ENCODE assay signal across 25 cellular contexts in the genomic region with DNA sequence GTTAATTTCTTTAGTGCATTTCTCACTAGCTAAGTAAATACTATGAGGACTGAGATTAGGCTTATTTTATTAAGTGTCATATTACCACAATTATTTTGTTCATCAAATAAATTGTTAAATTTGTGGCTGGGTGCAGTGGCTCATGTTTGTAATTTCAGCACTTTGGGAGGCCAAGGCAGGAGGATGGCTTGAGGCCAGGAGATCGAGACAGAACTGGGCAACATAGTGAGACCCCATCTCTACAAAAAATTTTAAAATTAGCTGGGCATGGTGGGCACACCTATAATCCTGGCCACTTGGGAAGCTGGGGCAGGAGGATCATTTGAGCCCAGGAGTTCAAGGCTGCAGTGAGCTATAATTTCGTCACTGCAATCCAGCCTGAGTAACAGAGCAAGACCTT.
"Had no signal": no experiment of that assay in that cellular context is flagged by ENCODE, and none has a peak within 500 bp of the region (broad histone marks: within the 10 kb centered on the region; RNA-seq: fewer than 3 reads in every experiment).

No MANE protein-coding gene starts in this region.

- H3K27ac Mint-ChIP-seq: activated CD8-positive, alpha-beta T cell treated with anti-CD3 and anti-CD28 coated beads for 36 hours; activated naive CD4-positive, alpha-beta T cell treated with anti-CD3 and anti-CD28 coated beads for 36 hours; activated naive CD8-positive, alpha-beta T cell; activated T-helper 1 cell treated with anti-CD3 and anti-CD28 coated beads, Interleukin-12 subunit alpha, Interleukin-12 subunit beta, Interleukin-2, Interleukin-4 antibody, amounts not matched to agents 30 ng/mL and 10 ng/mL and 1 ng/mL, durations not matched to agents 14 hours and 24 hours and 36 hours; T-cell had no signal

- H3K27ac ChIP-seq: brain microvascular endothelial cell, cardiac muscle cell, colonic mucosa, SK-N-MC had no signal

- DNase-seq: activated CD4-positive, CD25-positive, alpha-beta regulatory T cell; activated CD8-positive, alpha-beta memory T cell treated with anti-CD3 and anti-CD28 coated beads, Interleukin-2, amount 50 U/mL, for 4 hours; activated CD8-positive, alpha-beta T cell treated with anti-CD3 and anti-CD28 coated beads for 36 hours; activated effector memory CD4-positive, alpha-beta T cell treated with anti-CD3 and anti-CD28 coated beads, Interleukin-2, amount 50 U/mL, for 16 hours; activated naive CD4-positive, alpha-beta T cell treated with anti-CD3 and anti-CD28 coated beads for 36 hours; amygdala; brain microvascular endothelial cell; cerebellar nuclear complex; colonic mucosa; Karpas-422; MM.1S; NCI-H1105; NCI-H1436 treated with DMSO at 0.1 percent for 48 hours; NCI-H187; NCI-H2081; NCI-H446; NCI-H524; NCI-H748 treated with DMSO at 0.1 percent for 48 hours; T-cell; T-helper 2 cell; T1000 had no signal

- H3K4me1 ChIP-seq: colonic mucosa had no signal

- ATAC-seq: activated CD8-positive, alpha-beta T cell treated with anti-CD3 and anti-CD28 coated beads for 36 hours; T-cell had no signal

- H3K4me3 Mint-ChIP-seq: activated CD8-positive, alpha-beta T cell treated with anti-CD3 and anti-CD28 coated beads for 36 hours; activated naive CD4-positive, alpha-beta T cell treated with anti-CD3 and anti-CD28 coated beads for 36 hours; activated naive CD8-positive, alpha-beta T cell; activated T-helper 1 cell treated with anti-CD3 and anti-CD28 coated beads, Interleukin-12 subunit alpha, Interleukin-12 subunit beta, Interleukin-2, Interleukin-4 antibody, amounts not matched to agents 30 ng/mL and 10 ng/mL and 1 ng/mL, durations not matched to agents 14 hours and 24 hours and 36 hours; T-cell had no signal

- H3K9me3 ChIP-seq: colonic mucosa had no signal

- H3K9me3 Mint-ChIP-seq: activated CD8-positive, alpha-beta T cell treated with anti-CD3 and anti-CD28 coated beads for 36 hours; activated naive CD4-positive, alpha-beta T cell treated with anti-CD3 and anti-CD28 coated beads for 36 hours; activated T-helper 1 cell treated with anti-CD3 and anti-CD28 coated beads, Interleukin-12 subunit alpha, Interleukin-12 subunit beta, Interleukin-2, Interleukin-4 antibody, amounts not matched to agents 30 ng/mL and 10 ng/mL and 1 ng/mL, durations not matched to agents 14 hours and 24 hours and 36 hours; T-cell had no signal

- H3K4me3 ChIP-seq: cardiac muscle cell, colonic mucosa, SK-N-MC had no signal

- H3K27me3 Mint-ChIP-seq: activated CD8-positive, alpha-beta T cell treated with anti-CD3 and anti-CD28 coated beads for 36 hours; activated naive CD8-positive, alpha-beta T cell; T-cell had no signal

- H3K27me3 ChIP-seq: brain microvascular endothelial cell, cardiac muscle cell, colonic mucosa had no signal
